14 cellular contexts compared by ENCODE assay signal in the genomic region with DNA sequence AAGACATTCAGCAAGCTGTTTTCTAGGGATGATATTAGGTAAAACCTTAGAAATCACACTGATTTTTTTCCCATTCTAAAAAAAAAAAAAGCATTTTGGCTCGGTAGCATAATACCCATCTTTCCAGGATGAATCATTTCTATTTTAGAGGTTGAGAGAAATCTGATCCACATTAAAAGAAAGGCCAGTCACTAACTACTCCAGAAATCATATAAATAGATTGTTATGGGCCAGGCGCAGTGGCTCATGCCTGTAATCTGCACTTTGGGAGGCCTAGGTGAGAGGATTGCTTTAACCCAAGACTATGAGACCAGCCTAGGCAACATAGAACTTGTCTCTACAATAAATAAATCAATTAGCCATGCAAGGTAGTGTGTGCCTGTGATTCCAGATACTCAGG.
DNase-seq lines count a peak whose midpoint lies in the region; ATAC-seq and TF ChIP-seq lines count a peak whose summit lies in the region.
"Had no signal": no experiment of that assay in that cellular context is flagged by ENCODE, and none has a peak within 500 bp of the region (broad histone marks: within the 10 kb centered on the region; RNA-seq: fewer than 3 reads in every experiment).

No MANE protein-coding gene starts in this region.

- H3K4me2 ChIP-seq in skeletal muscle satellite cell (ENCODE audit: low read length) = no peak overlapping the region
- H3K4me2 ChIP-seq in neural progenitor cell = no peak overlapping the region

- H3K4me1 Mint-ChIP-seq in type B pancreatic cell (ENCODE audit: unreplicated experiment) (peaks cover 22% of the 10 kb centered on the region), neural progenitor cell (peaks cover 2% of the 10 kb centered on the region)

- TF ChIP-seq CTCF in heart left ventricle (IDR thresholded peaks at IDR 0.05) (no peak), type B pancreatic cell (conservative IDR thresholded peaks at IDR 0.05) (no peak), neural progenitor cell (IDR thresholded peaks at IDR 0.05) (no peak)

- peak; percentile 66 to 73 (median 70) for ATAC-seq in heart left ventricle

- H3K9me3 ChIP-seq in adipocyte (ENCODE audit: control insufficient read depth, low read length) (peaks cover 16% of the 10 kb centered on the region), heart left ventricle (peaks cover 0 to 17% (median 3%) of the 10 kb centered on the region in 12 donors), skeletal muscle satellite cell (replicated peaks; ENCODE audit: low read length) (peaks cover 6% of the 10 kb centered on the region), neural progenitor cell (ENCODE audit: low read depth) (no peaks in the 10 kb centered on the region)

- WGBS in heart left ventricle, 4 donors = 26 to 50% (median 36%) methylated on average over 2 of the region's 2 CpGs

- no peaks in the 10 kb centered on the region for H4K20me1 ChIP-seq in neural progenitor cell (ENCODE audit: low read depth)

- H3K9ac ChIP-seq in adipocyte (ENCODE audit: low read length) (no peak overlapping the region), skeletal muscle satellite cell (ENCODE audit: low read depth, low read length) (peak overlapping the region; percentile 13), neural progenitor cell (no peak overlapping the region)

- H3K36me3 ChIP-seq in adipocyte (ENCODE audit: control insufficient read depth, insufficient read depth, low read length, severe bottlenecking) (no peaks in the 10 kb centered on the region), heart left ventricle (no peaks in the 10 kb centered on the region), skeletal muscle satellite cell (ENCODE audit: insufficient read depth, low read length) (no peaks in the 10 kb centered on the region), neural progenitor cell (no peaks in the 10 kb centered on the region)
- H3K36me3 ChIP-seq: WERI-Rb-1 had no signal

- H3F3A ChIP-seq in neural progenitor cell (ENCODE audit: low read depth) = no peaks in the 10 kb centered on the region

- no peaks in the 10 kb centered on the region for H3K36me3 Mint-ChIP-seq in type B pancreatic cell
- no peaks in the 10 kb centered on the region for H3K36me3 Mint-ChIP-seq in neural progenitor cell

- intact Hi-C loops in heart left ventricle (cut with DNase I) = loop anchor here in 2 of 10 donors (5.0 to 10.0 kb wide), 2 partner anchors 41 to 143 kb away; no protein-coding TSS in a partner anchor

- TF ChIP-seq POLR2A in heart left ventricle (IDR thresholded peaks at IDR 0.05) = no peak

- DNase-seq in GM04504 (ENCODE audit: low read depth) (peak; percentile 31), adipocyte (ENCODE audit: low read depth) (peak; percentile 68), heart left ventricle (peak in 1 of 5 donors; percentile 28), SIG-M5 (lab: John Stamatoyannopoulos, UW) (no peak), NCI-H146 treated with DMSO at 0.1 percent for 48 hours (lab: John Stamatoyannopoulos, UW; ENCODE audit: unreplicated experiment) (no peak), type B pancreatic cell (ENCODE audit: extremely low spot score, unreplicated experiment) (no peak), neural progenitor cell (ENCODE audit: low spot score) (no peak)
- DNase-seq: activated T-cell treated with anti-CD3 and anti-CD28 coated beads, Interleukin-2, amount 50 U/mL, for 1 hour; anterior cingulate cortex; KBM-7; NCI-H1694 treated with DMSO at 0.1 percent for 48 hours; NCI-H82; WERI-Rb-1 had no signal

- H3K27ac Mint-ChIP-seq in type B pancreatic cell = no peak overlapping the region
- H3K27ac Mint-ChIP-seq in neural progenitor cell = no peak overlapping the region

- no peak overlapping the region for H3K4me3 ChIP-seq in adipocyte (ENCODE audit: low read length)
- H3K4me3 ChIP-seq in heart left ventricle = no peak overlapping the region
- no peak overlapping the region for H3K4me3 ChIP-seq in skeletal muscle satellite cell (ENCODE audit: low read length)
- H3K4me3 ChIP-seq in neural progenitor cell = no peak overlapping the region

- H3K27ac ChIP-seq in heart left ventricle = peak overlapping the region in 11 of 12 donors; percentile 26 to 88 (median 64)
- no peak overlapping the region for H3K27ac ChIP-seq in neural progenitor cell
- H3K27ac ChIP-seq: WERI-Rb-1 had no signal

- H3K9me3 Mint-ChIP-seq in type B pancreatic cell = no peaks in the 10 kb centered on the region
- peaks cover 4% of the 10 kb centered on the region for H3K9me3 Mint-ChIP-seq in neural progenitor cell

- no peak overlapping the region for H2AFZ ChIP-seq in neural progenitor cell (replicated peaks)

- H3K27me3 ChIP-seq in adipocyte (replicated peaks; ENCODE audit: control insufficient read depth, insufficient read depth, low read length) = no peaks in the 10 kb centered on the region
- H3K27me3 ChIP-seq in heart left ventricle = no peaks in the 10 kb centered on the region
- no peaks in the 10 kb centered on the region for H3K27me3 ChIP-seq in skeletal muscle satellite cell (ENCODE audit: control insufficient read depth, insufficient read depth, low read length)
- H3K27me3 ChIP-seq in neural progenitor cell = no peaks in the 10 kb centered on the region

- H3K4me3 Mint-ChIP-seq in type B pancreatic cell = no peak overlapping the region
- H3K4me3 Mint-ChIP-seq in neural progenitor cell = no peak overlapping the region

- H3K4me1 ChIP-seq in adipocyte (ENCODE audit: control insufficient read depth, insufficient read depth, low read length) = peaks cover 13% of the 10 kb centered on the region
- peaks cover 0 to 40% (median 15%) of the 10 kb centered on the region in 12 donors for H3K4me1 ChIP-seq in heart left ventricle
- H3K4me1 ChIP-seq in skeletal muscle satellite cell (ENCODE audit: control insufficient read depth, insufficient read depth, low read length) = peaks cover 15% of the 10 kb centered on the region
- H3K4me1 ChIP-seq in neural progenitor cell = no peaks in the 10 kb centered on the region

- H3K27me3 Mint-ChIP-seq in type B pancreatic cell (no peaks in the 10 kb centered on the region), neural progenitor cell (ENCODE audit: insufficient read depth, low read depth) (peaks cover 5% of the 10 kb centered on the region)

- no peaks in the 10 kb centered on the region for H3K79me2 ChIP-seq in neural progenitor cell (ENCODE audit: low read depth)

Comparison
In these comparisons a context has a peak if more than half of its experiments do, and no peak if none do; other contexts are left out.
1. DNase-seq: peak in GM04504 (single experiment) and adipocyte (single experiment); none in SIG-M5 (single experiment), NCI-H146 treated with DMSO at 0.1 percent for 48 hours (single experiment), type B pancreatic cell (single experiment) and neural progenitor cell (single experiment).